15 cellular contexts compared by ENCODE assay signal in genomic region chrX:2705461-2705860, GRCh38. TPM values are rescaled to one million over a fixed set of nuclear protein-coding genes. Genes with fewer than 3 reads are reported as not detected.
DNase-seq lines count a peak whose midpoint lies in the region; ATAC-seq and TF ChIP-seq lines count a peak whose summit lies in the region.
"Had no signal": no experiment of that assay in that cellular context is flagged by ENCODE, and none has a peak within 500 bp of the region (broad histone marks: within the 10 kb centered on the region; RNA-seq: fewer than 3 reads in every experiment).

No MANE protein-coding gene starts in this region.

- no peak overlapping the region for H3K4me2 ChIP-seq in trophoblast cell (ENCODE audit: low read length)

- WGBS in trophoblast cell (ENCODE audit: extremely low coverage, insufficient coverage, insufficient read length), result no CpG with 5 or more reads among the region's 9 CpGs

- H4K8ac ChIP-seq in trophoblast cell (ENCODE audit: low read depth, low read length), result no peak overlapping the region

- H4K12ac ChIP-seq in trophoblast cell (ENCODE audit: low read depth, low read length), result no peak overlapping the region

- peaks cover 24% of the 10 kb centered on the region for H3K79me2 ChIP-seq in trophoblast cell (ENCODE audit: control insufficient read depth, insufficient read depth, low read length, poor library complexity)

- H3K18ac ChIP-seq in trophoblast cell (ENCODE audit: low read length), result no peak overlapping the region

- H3K9me3 ChIP-seq in trophoblast cell (ENCODE audit: insufficient read depth, low read depth, low read length), result peaks cover 6% of the 10 kb centered on the region

- H3K14ac ChIP-seq in trophoblast cell (ENCODE audit: low read length), result no peak overlapping the region

- H3K4me3 ChIP-seq in trophoblast cell (ENCODE audit: low read depth, low read length), result no peak overlapping the region
- H3K4me3 ChIP-seq: K562 had no signal

- no peak for TF ChIP-seq CTCF in HFFc6 (IDR thresholded peaks at IDR 0.05)

- no peak overlapping the region for H3K23ac ChIP-seq in trophoblast cell (ENCODE audit: low read length)

- no peak overlapping the region for H3K9ac ChIP-seq in trophoblast cell (ENCODE audit: low read length)

- no peaks in the 10 kb centered on the region for H3K27me3 ChIP-seq in trophoblast cell (ENCODE audit: insufficient read depth, low read length)

- ATAC-seq in effector memory CD8-positive, alpha-beta T cell (replicated peaks), result no peak
- ATAC-seq: K562 had no signal

- peaks cover 28 to 56% of the 10 kb centered on the region in 2 experiments for H3K4me1 ChIP-seq in trophoblast cell (ENCODE audit: control insufficient read depth in 1 of 2, insufficient read depth in 2 of 2, low read length in 2 of 2)

- H3K4me1 Mint-ChIP-seq in T-helper 2 cell treated with Interferon-gamma antibody and Interleukin-4, amounts not matched to agents 5 μg/mL and 100 μg/mL, for 36 hours (ENCODE audit: low read depth), result peaks cover 85% of the 10 kb centered on the region
- H3K4me1 Mint-ChIP-seq in HFFc6 (ENCODE audit: low read depth), result peaks cover 95% of the 10 kb centered on the region
- H3K4me1 Mint-ChIP-seq in effector memory CD8-positive, alpha-beta T cell (ENCODE audit: low read depth in 2 of 2), result peaks cover 77 to 88% of the 10 kb centered on the region in 2 donors

- peaks cover 3% of the 10 kb centered on the region for H3K9me3 Mint-ChIP-seq in T-helper 2 cell treated with Interferon-gamma antibody and Interleukin-4, amounts not matched to agents 5 μg/mL and 100 μg/mL, for 36 hours
- H3K9me3 Mint-ChIP-seq in HFFc6, result no peaks in the 10 kb centered on the region
- H3K9me3 Mint-ChIP-seq in effector memory CD8-positive, alpha-beta T cell, result no peaks in the 10 kb centered on the region
- H3K9me3 Mint-ChIP-seq: nephron had no signal

- no peak overlapping the region for H4K91ac ChIP-seq in trophoblast cell (ENCODE audit: low read depth, low read length)

- peak overlapping the region; percentile 64 for H3K27ac Mint-ChIP-seq in T-helper 2 cell treated with Interferon-gamma antibody and Interleukin-4, amounts not matched to agents 5 μg/mL and 100 μg/mL, for 36 hours
- peak overlapping the region; percentile 70 for H3K27ac Mint-ChIP-seq in HFFc6
- H3K27ac Mint-ChIP-seq in effector memory CD8-positive, alpha-beta T cell, result peak overlapping the region; percentile 94 to 96

- peaks cover 5 to 8% of the 10 kb centered on the region in 2 experiments for H3K36me3 ChIP-seq in trophoblast cell (ENCODE audit: control insufficient read depth in 1 of 2, insufficient read depth in 2 of 2, low read length in 2 of 2)

- no peak overlapping the region for H2AK5ac ChIP-seq in trophoblast cell (ENCODE audit: low read length)

- peaks cover 66% of the 10 kb centered on the region for H3K36me3 Mint-ChIP-seq in T-helper 2 cell treated with Interferon-gamma antibody and Interleukin-4, amounts not matched to agents 5 μg/mL and 100 μg/mL, for 36 hours (ENCODE audit: low read depth)
- H3K36me3 Mint-ChIP-seq in HFFc6 (ENCODE audit: low read depth), result peaks cover 49% of the 10 kb centered on the region
- H3K36me3 Mint-ChIP-seq in effector memory CD8-positive, alpha-beta T cell (ENCODE audit: insufficient read depth), result peaks cover 37% of the 10 kb centered on the region

- no peaks in the 10 kb centered on the region for H3K27me3 Mint-ChIP-seq in T-helper 2 cell treated with Interferon-gamma antibody and Interleukin-4, amounts not matched to agents 5 μg/mL and 100 μg/mL, for 36 hours (ENCODE audit: low read depth)
- H3K27me3 Mint-ChIP-seq in HFFc6 (ENCODE audit: insufficient read depth), result peaks cover 9% of the 10 kb centered on the region
- no peaks in the 10 kb centered on the region for H3K27me3 Mint-ChIP-seq in effector memory CD8-positive, alpha-beta T cell

- DNase-seq in T-helper 2 cell treated with Interferon-gamma antibody and Interleukin-4, amounts not matched to agents 5 μg/mL and 100 μg/mL, for 36 hours (ENCODE audit: low spot score), result no peak
- no peak for DNase-seq in T-helper 2 cell
- DNase-seq in HFFc6, result no peak
- no peak for DNase-seq in effector memory CD8-positive, alpha-beta T cell
- DNase-seq in trophoblast cell, result no peak
- no peak for DNase-seq in stimulated activated naive CD4-positive, alpha-beta T cell treated with Interleukin-2 at 50 U/mL for 16 hours (lab: John Stamatoyannopoulos, UW)
- DNase-seq in NCI-H345 (lab: John Stamatoyannopoulos, UW), result no peak
- DNase-seq in islet precursor cell, result no peak
- DNase-seq: 8988T; activated CD4-positive, CD25-positive, alpha-beta regulatory T cell treated with anti-CD3 and anti-CD28 coated beads, Interleukin-2, amount 50 U/mL, for 72 hours; NCI-H146; NCI-H526; small intestine had no signal

- H3K4me3 Mint-ChIP-seq in T-helper 2 cell treated with Interferon-gamma antibody and Interleukin-4, amounts not matched to agents 5 μg/mL and 100 μg/mL, for 36 hours, result peak overlapping the region; percentile 31
- H3K4me3 Mint-ChIP-seq in HFFc6, result no peak overlapping the region
- H3K4me3 Mint-ChIP-seq in effector memory CD8-positive, alpha-beta T cell, result peak overlapping the region; percentile 61 to 73
- H3K4me3 Mint-ChIP-seq: nephron had no signal

- peak overlapping the region; percentile 59 for H3K4ac ChIP-seq in trophoblast cell (ENCODE audit: low read depth, low read length)

- no peak overlapping the region for H2AFZ ChIP-seq in trophoblast cell (ENCODE audit: insufficient read depth, low read length, poor library complexity)

- H2BK5ac ChIP-seq in trophoblast cell (ENCODE audit: low read depth, low read length, poor library complexity), result no peak overlapping the region

- no peak overlapping the region for H2BK12ac ChIP-seq in trophoblast cell (ENCODE audit: low read length)

- no peak overlapping the region for H2BK120ac ChIP-seq in trophoblast cell (ENCODE audit: insufficient read depth, low read length, poor library complexity)

- no peak overlapping the region for H3K27ac ChIP-seq in trophoblast cell (ENCODE audit: low read depth, low read length)

- peaks cover 11% of the 10 kb centered on the region for H3K79me1 ChIP-seq in trophoblast cell (ENCODE audit: low read length)

RNA-seq across cellular contexts. Expression of gene CD99, which starts 14.4 kb away (rescaled TPM):
- 100 to 1,000 TPM; 526 to 610 (median 584) TPM for total RNA-seq in HFFc6 (2021; fragmentation: NEBNext Ultra II Directional; extraction: Animal tissue kit (Norgen Biotek cat#: 25700))
- polyA plus RNA-seq in trophoblast cell (2013), result 627 and 651 TPM in 2 replicates

RNA-seq across cellular contexts. Expression of gene XG, which starts 46.4 kb away (rescaled TPM):
- total RNA-seq in HFFc6 (2021; fragmentation: NEBNext Ultra II Directional; extraction: Animal tissue kit (Norgen Biotek cat#: 25700)), result under 1 TPM in 5 of 6 experiments, not detected in 1; 0.07 to 0.48 (median 0.31) TPM
- 0.07 TPM in 2 replicates for polyA plus RNA-seq in trophoblast cell (2013)
- total RNA-seq: K562 had no signal
